1 cellular context compared by ENCODE assay signal in genomic region chr1:26035203-26035958, GRCh38.
TF ChIP-seq lines count a peak whose summit lies in the region.

No MANE protein-coding gene starts in this region.

TF ChIP-seq in H1, 55 proteins besides CTCF, POLR2A, EP300 and RAD21:
- peak; percentile 12 to 59; a peak in 2 of 4 replicates for TF ChIP-seq SIN3A (conservative IDR thresholded peaks at IDR 0.05 in 1 of 2, IDR thresholded peaks at IDR 0.05 in 1 of 2; ENCODE audit: low read depth in 1 of 2, low read length in 2 of 2)
- peak; percentile 13 for TF ChIP-seq PHF8 (conservative IDR thresholded peaks at IDR 0.05; ENCODE audit: low read depth, low read length)
- TF ChIP-seq TAF1 (IDR thresholded peaks at IDR 0.05; ENCODE audit: low read depth, low read length): 0 out of 2 replicates have a peak, but pooled peaks have one; percentile 5
- TF ChIP-seq JUND (IDR thresholded peaks at IDR 0.05; ENCODE audit: low read length): no peak
- TF ChIP-seq SP1 (IDR thresholded peaks at IDR 0.05; ENCODE audit: low read depth, low read length): no peak; the same call in 1 of the 2 replicates
- no peak for TF ChIP-seq NRF1 (IDR thresholded peaks at IDR 0.05; ENCODE audit: low read depth, low read length)
- peak; percentile 62; the same call in 1 of the 2 replicates for TF ChIP-seq MAX (IDR thresholded peaks at IDR 0.05)
- no peak for TF ChIP-seq TCF12 (IDR thresholded peaks at IDR 0.05; ENCODE audit: low read depth, low read length)
- TF ChIP-seq YY1 (IDR thresholded peaks at IDR 0.05; ENCODE audit: low read depth, low read length): no peak
- TF ChIP-seq ASH2L (IDR thresholded peaks at IDR 0.05; ENCODE audit: low read length): peak; percentile 26
- no peak for TF ChIP-seq SP2 (IDR thresholded peaks at IDR 0.05; ENCODE audit: low read length)
- TF ChIP-seq ATF3 (IDR thresholded peaks at IDR 0.05; ENCODE audit: insufficient read depth, low read depth, low read length): no peak
- no peak for TF ChIP-seq RXRA (IDR thresholded peaks at IDR 0.05; ENCODE audit: insufficient read depth, low read depth, low read length)
- no peak for TF ChIP-seq BACH1 (IDR thresholded peaks at IDR 0.05; ENCODE audit: low read length)
- TF ChIP-seq CTBP2 (IDR thresholded peaks at IDR 0.05; ENCODE audit: borderline replicate concordance, insufficient read depth, insufficient read length, low read length): no peak
- TF ChIP-seq CEBPB (IDR thresholded peaks at IDR 0.05; ENCODE audit: low read depth, low read length): 0 out of 2 replicates have a peak, but pooled peaks have one; percentile 7
- TF ChIP-seq TBP (IDR thresholded peaks at IDR 0.05; ENCODE audit: low read depth, low read length): no peak
- TF ChIP-seq GTF2F1 (IDR thresholded peaks at IDR 0.05; ENCODE audit: borderline replicate concordance, low read depth, low read length): no peak
- TF ChIP-seq MAFK (IDR thresholded peaks at IDR 0.05; ENCODE audit: low read depth, low read length): no peak
- TF ChIP-seq KDM4A (IDR thresholded peaks at IDR 0.05; ENCODE audit: low read depth, low read length, severe bottlenecking): peak; percentile 95
- TF ChIP-seq SUZ12 (IDR thresholded peaks at IDR 0.05; ENCODE audit: low read length): no peak
- peak; percentile 78 for TF ChIP-seq E2F6 (IDR thresholded peaks at IDR 0.05)
